In the genomic region with DNA sequence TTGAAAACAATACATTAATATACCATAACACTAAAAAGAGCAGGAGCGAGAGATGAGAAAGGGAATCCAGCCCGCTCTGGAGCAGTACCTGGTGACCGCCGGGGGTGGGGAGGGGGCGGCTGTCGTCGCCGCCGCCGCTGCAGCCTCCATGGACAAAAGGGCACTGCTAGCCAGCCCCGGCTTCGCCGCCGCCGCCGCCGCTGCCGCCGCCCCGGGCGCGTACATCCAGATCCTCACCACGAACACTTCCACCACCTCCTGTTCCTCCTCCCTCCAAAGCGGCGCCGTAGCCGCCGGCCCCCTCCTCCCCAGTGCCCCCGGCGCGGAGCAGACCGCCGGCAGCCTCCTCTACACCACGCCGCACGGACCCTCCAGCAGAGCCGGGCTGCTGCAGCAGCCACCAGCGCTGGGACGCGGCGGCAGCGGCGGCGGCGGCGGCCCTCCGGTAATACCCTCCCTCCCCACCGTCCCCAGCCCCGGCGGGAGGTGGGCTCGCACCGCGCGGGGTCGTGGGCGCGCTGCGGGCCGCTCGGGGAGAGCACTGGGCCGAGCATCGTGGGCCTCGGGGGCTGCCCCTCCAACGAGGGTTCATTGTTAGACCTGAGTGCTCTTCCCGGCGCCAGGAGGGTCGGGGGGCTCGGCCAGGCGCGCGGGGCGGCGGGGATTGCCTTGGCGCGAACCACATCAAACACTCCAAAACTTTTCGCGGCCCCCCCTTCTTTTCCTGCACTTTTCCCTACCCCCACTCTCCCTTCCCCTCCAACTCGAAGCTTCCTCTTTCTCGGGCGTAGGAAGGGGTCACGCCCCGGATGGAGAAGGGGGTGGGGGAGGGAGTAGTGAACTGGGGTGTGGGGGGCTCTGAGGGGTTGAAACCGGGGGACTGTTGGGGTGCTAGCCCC, we compare ENCODE assay signal across 8 cellular contexts. TPM values are rescaled to one million over a fixed set of nuclear protein-coding genes. Genes with fewer than 3 reads are reported as not detected.
DNase-seq lines count a peak whose midpoint lies in the region; ATAC-seq and TF ChIP-seq lines count a peak whose summit lies in the region.

No MANE protein-coding gene starts in this region.

- peak overlapping the region; percentile 1; the same call in 1 of the 2 replicates for H2BK15ac ChIP-seq in H9 (ENCODE audit: low read depth, low read length)

- H3K4me1 Mint-ChIP-seq in H9 (peaks cover 20 to 23% of the 10 kb centered on the region in 2 experiments), nephron progenitor cell (peaks cover 27% of the 10 kb centered on the region)

- H3K23ac ChIP-seq in H9 (ENCODE audit: insufficient read length, low read depth, low read length): no peak overlapping the region

- H4K5ac ChIP-seq in H9 (ENCODE audit: insufficient read length, low read depth, low read length): no peak overlapping the region

- H2BK12ac ChIP-seq in H9 (ENCODE audit: insufficient read length, low read depth, low read length): no peak overlapping the region

- H3K79me1 ChIP-seq in H9 (ENCODE audit: insufficient read depth, low read depth, low read length, poor library complexity, severe bottlenecking): peaks cover 2% of the 10 kb centered on the region

- H2BK20ac ChIP-seq in H9 (ENCODE audit: low read depth, low read length, poor library complexity, severe bottlenecking): no peak overlapping the region

- H3K27ac ChIP-seq in BLaER1 (peak overlapping the region; percentile 99), H9 (ENCODE audit: insufficient read length, low read depth, low read length) (no peak overlapping the region), OCI-LY1 (ENCODE audit: low read depth, low read length, poor library complexity, severe bottlenecking) (peak overlapping the region; percentile 93), tibial artery (peak overlapping the region; percentile 91 to 94)

- no peak overlapping the region for H4K8ac ChIP-seq in H9 (replicated peaks; ENCODE audit: insufficient read length, low read depth, low read length)

- H4K91ac ChIP-seq in H9 (ENCODE audit: insufficient read length, low read depth, low read length): peak overlapping the region; percentile 71

- H3K27ac Mint-ChIP-seq in H9 (peak overlapping the region; percentile 98 to 99 (median 98)), nephron progenitor cell (peak overlapping the region; percentile 100)

- no peak overlapping the region for H3T11ph ChIP-seq in H9 (ENCODE audit: low read length)

- H3K36me3 ChIP-seq in BLaER1 (peaks cover 23% of the 10 kb centered on the region), OCI-LY1 (ENCODE audit: insufficient read depth, low read length) (peaks cover 20% of the 10 kb centered on the region), tibial artery (no peaks in the 10 kb centered on the region)

- H4K20me1 ChIP-seq in BLaER1 (peaks cover 34% of the 10 kb centered on the region), H9 (ENCODE audit: control insufficient read depth, insufficient read depth, insufficient read length) (no peaks in the 10 kb centered on the region), OCI-LY1 (ENCODE audit: insufficient read depth, low read length) (no peaks in the 10 kb centered on the region)

- no peaks in the 10 kb centered on the region for H3K9me3 ChIP-seq in BLaER1
- H3K9me3 ChIP-seq in H9 (ENCODE audit: control insufficient read depth, low read depth, low read length): no peaks in the 10 kb centered on the region
- H3K9me3 ChIP-seq in OCI-LY1 (ENCODE audit: low read length): no peaks in the 10 kb centered on the region
- no peaks in the 10 kb centered on the region for H3K9me3 ChIP-seq in tibial artery

- no peak overlapping the region for H2AK5ac ChIP-seq in H9 (ENCODE audit: insufficient read length, low read length)

- H3F3A ChIP-seq in OCI-LY1 (ENCODE audit: insufficient read depth, low read length): no peaks in the 10 kb centered on the region

- peak overlapping the region; percentile 60; the same call in 1 of the 2 replicates for H3K4ac ChIP-seq in H9 (ENCODE audit: low read depth, low read length)

- H2BK120ac ChIP-seq in H9 (ENCODE audit: low read depth, low read length, poor library complexity, severe bottlenecking): peak overlapping the region; percentile 62

- peak overlapping the region; percentile 92 to 100 for H3K4me3 Mint-ChIP-seq in H9
- peak overlapping the region; percentile 96 for H3K4me3 Mint-ChIP-seq in nephron progenitor cell

- H3K9ac ChIP-seq in BLaER1 (peak overlapping the region; percentile 99), H9 (ENCODE audit: extremely low read depth, insufficient read length, low read length) (peak overlapping the region; percentile 96), OCI-LY1 (ENCODE audit: low read length) (peak overlapping the region; percentile 92)

- H3K27me3 Mint-ChIP-seq in H9 (ENCODE audit: low read depth) (peaks cover 9% of the 10 kb centered on the region), nephron progenitor cell (ENCODE audit: low read depth, poor library complexity) (peaks cover 11% of the 10 kb centered on the region)

- peaks cover 25% of the 10 kb centered on the region for H3K79me2 ChIP-seq in H9 (ENCODE audit: insufficient read depth, low read length)
- H3K79me2 ChIP-seq in OCI-LY1 (ENCODE audit: insufficient read depth, low read length): peaks cover 25% of the 10 kb centered on the region

- intact Hi-C loops in tibial artery (cut with DNase I; ENCODE audit: low total_unique reads): loop anchor here (5.0 to 10.0 kb wide), 3 partner anchors 125 to 555 kb away; a partner anchor contains a TSS

- peaks cover 16 to 18% (median 18%) of the 10 kb centered on the region in 3 experiments for H3K36me3 Mint-ChIP-seq in H9 (ENCODE audit: insufficient read depth in 1 of 3, low read depth in 3 of 3)
- H3K36me3 Mint-ChIP-seq in nephron progenitor cell (ENCODE audit: low read depth): peaks cover 25% of the 10 kb centered on the region

- no peak for ATAC-seq in HG03280 (IDR thresholded peaks at IDR 0.05; ENCODE audit: unreplicated experiment)

- no peaks in the 10 kb centered on the region for H3K9me2 ChIP-seq in OCI-LY1 (ENCODE audit: low read depth, low read length)

- peaks cover 34% of the 10 kb centered on the region for H3K4me1 ChIP-seq in BLaER1
- no peaks in the 10 kb centered on the region for H3K4me1 ChIP-seq in H9 (ENCODE audit: insufficient read depth, low read length)
- H3K4me1 ChIP-seq in OCI-LY1 (ENCODE audit: insufficient read depth, low read length, severe bottlenecking): peaks cover 29% of the 10 kb centered on the region
- peaks cover 0 to 18% (median 3%) of the 10 kb centered on the region in 4 donors for H3K4me1 ChIP-seq in tibial artery

- H3K18ac ChIP-seq in H9 (ENCODE audit: insufficient read length, low read depth, low read length): peak overlapping the region; percentile 94

- WGBS in H9 (ENCODE audit: extremely low coverage, insufficient read length, low lambda C conversion rate): no CpG with 5 or more reads among the region's 83 CpGs

- H3K23me2 ChIP-seq in H9 (ENCODE audit: insufficient read length, low read depth, low read length, poor library complexity, severe bottlenecking): peaks cover 12% of the 10 kb centered on the region

- H3K56ac ChIP-seq in H9 (ENCODE audit: insufficient read length, low read depth, low read length): no peak overlapping the region

- H3K27me3 ChIP-seq in BLaER1 (no peaks in the 10 kb centered on the region), H9 (ENCODE audit: insufficient read depth, low read length) (no peaks in the 10 kb centered on the region), OCI-LY1 (ENCODE audit: insufficient read depth, low read length) (no peaks in the 10 kb centered on the region), tibial artery (no peaks in the 10 kb centered on the region)

- H3K14ac ChIP-seq in H9 (ENCODE audit: insufficient read depth, low read length): peak overlapping the region; percentile 98

- DNase-seq in H9: peak; percentile 38
- peak; percentile 21 for DNase-seq in activated T-helper 1 cell treated with Interleukin-2 at 50 U/mL for 16 hours (ENCODE audit: low read depth)
- no peak for DNase-seq in fibroblast of the aortic adventitia (ENCODE audit: low read depth)
- peak; percentile 67 for DNase-seq in nephron progenitor cell
- DNase-seq in tibial artery: peak; percentile 59 to 72

- peak overlapping the region; percentile 67 for H2BK5ac ChIP-seq in H9 (ENCODE audit: insufficient read length, low read length)

- H3K4me3 ChIP-seq in BLaER1: peak overlapping the region; percentile 89
- H3K4me3 ChIP-seq in OCI-LY1 (ENCODE audit: low read depth, low read length, poor library complexity, severe bottlenecking): peak overlapping the region; percentile 74
- peak overlapping the region; percentile 78 for H3K4me3 ChIP-seq in fibroblast of the aortic adventitia (ENCODE audit: low read depth, low read length)
- H3K4me3 ChIP-seq in tibial artery: peak overlapping the region; percentile 87 to 88

- no peak; the same call in 2 of the 3 replicates for TF ChIP-seq CTCF in H9 (conservative IDR thresholded peaks at IDR 0.05)
- no peak for TF ChIP-seq CTCF in OCI-LY1 (IDR thresholded peaks at IDR 0.05; ENCODE audit: low read length)
- TF ChIP-seq CTCF in fibroblast of the aortic adventitia (IDR thresholded peaks at IDR 0.05; ENCODE audit: insufficient read depth, low read length): no peak
- no peak for TF ChIP-seq CTCF in nephron progenitor cell (IDR thresholded peaks at IDR 0.05)
- TF ChIP-seq CTCF in tibial artery (IDR thresholded peaks at IDR 0.05): no peak

- H2AFZ ChIP-seq in H9 (ENCODE audit: low read length) (no peak overlapping the region), OCI-LY1 (ENCODE audit: low read length) (no peak overlapping the region)

- H3K4me2 ChIP-seq in BLaER1 (peak overlapping the region; percentile 81), H9 (ENCODE audit: insufficient read depth, insufficient read length, low read length) (peak overlapping the region; percentile 9), OCI-LY1 (ENCODE audit: low read length) (peak overlapping the region; percentile 57)

- H3K9me3 Mint-ChIP-seq in H9: no peaks in the 10 kb centered on the region
- H3K9me3 Mint-ChIP-seq in nephron progenitor cell: no peaks in the 10 kb centered on the region

RNA-seq across cellular contexts. Expression of a gene that starts 0.8 kb away (rescaled TPM):
- total RNA-seq in H9 (2021) (34.7 and 35.7 TPM in 2 replicates), fibroblast of the aortic adventitia (ENCODE audit: low replicate concordance) (5.0 and 7.4 TPM in 2 replicates)

Comparison
In these comparisons a context has a peak if more than half of its experiments do, and no peak if none do; other contexts are left out.
1. H3K4me2 ChIP-seq: peak in every context shown above with its lines; median percentile 81 in BLaER1; 57 in OCI-LY1; 9 in H9.